1 cellular context compared by ENCODE assay signal in genomic region chr10:79488870-79489269, GRCh38.
TF ChIP-seq lines count a peak whose summit lies in the region.

No MANE protein-coding gene starts in this region.

TF ChIP-seq in SK-N-SH, 30 proteins besides CTCF, POLR2A, EP300 and RAD21 (continued from another document):
- TF ChIP-seq USF1 (IDR thresholded peaks at IDR 0.05; ENCODE audit: borderline replicate concordance, low read depth) (no peak; the same call in 1 of the 2 replicates), ELF1 (IDR thresholded peaks at IDR 0.05) (no peak), FOSL2 (IDR thresholded peaks at IDR 0.05; ENCODE audit: borderline replicate concordance, low read depth) (no peak), YY1 (IDR thresholded peaks at IDR 0.05; ENCODE audit: low read depth) (no peak), RCOR1 (IDR thresholded peaks at IDR 0.05; ENCODE audit: low read length) (no peak), GATA2 (CRISPR knock-in tag; IDR thresholded peaks at IDR 0.05) (no peak), RFX5 (IDR thresholded peaks at IDR 0.05; ENCODE audit: low read length) (no peak), SMC3 (IDR thresholded peaks at IDR 0.05; ENCODE audit: low read depth, low read length) (no peak), MXI1 (IDR thresholded peaks at IDR 0.05; ENCODE audit: low read depth, low read length) (no peak), RXRA (IDR thresholded peaks at IDR 0.05; ENCODE audit: borderline replicate concordance, low read depth) (no peak), REST (IDR thresholded peaks at IDR 0.05; ENCODE audit: low read depth, low read length) (no peak), NRF1 (IDR thresholded peaks at IDR 0.05; ENCODE audit: low read depth, low read length) (no peak), GABPA (IDR thresholded peaks at IDR 0.05; ENCODE audit: low read depth) (no peak), ZBTB33 (IDR thresholded peaks at IDR 0.05; ENCODE audit: borderline replicate concordance, low read depth) (no peak)
